Comparison of ENCODE assay signal across 33 cellular contexts in the genomic region with DNA sequence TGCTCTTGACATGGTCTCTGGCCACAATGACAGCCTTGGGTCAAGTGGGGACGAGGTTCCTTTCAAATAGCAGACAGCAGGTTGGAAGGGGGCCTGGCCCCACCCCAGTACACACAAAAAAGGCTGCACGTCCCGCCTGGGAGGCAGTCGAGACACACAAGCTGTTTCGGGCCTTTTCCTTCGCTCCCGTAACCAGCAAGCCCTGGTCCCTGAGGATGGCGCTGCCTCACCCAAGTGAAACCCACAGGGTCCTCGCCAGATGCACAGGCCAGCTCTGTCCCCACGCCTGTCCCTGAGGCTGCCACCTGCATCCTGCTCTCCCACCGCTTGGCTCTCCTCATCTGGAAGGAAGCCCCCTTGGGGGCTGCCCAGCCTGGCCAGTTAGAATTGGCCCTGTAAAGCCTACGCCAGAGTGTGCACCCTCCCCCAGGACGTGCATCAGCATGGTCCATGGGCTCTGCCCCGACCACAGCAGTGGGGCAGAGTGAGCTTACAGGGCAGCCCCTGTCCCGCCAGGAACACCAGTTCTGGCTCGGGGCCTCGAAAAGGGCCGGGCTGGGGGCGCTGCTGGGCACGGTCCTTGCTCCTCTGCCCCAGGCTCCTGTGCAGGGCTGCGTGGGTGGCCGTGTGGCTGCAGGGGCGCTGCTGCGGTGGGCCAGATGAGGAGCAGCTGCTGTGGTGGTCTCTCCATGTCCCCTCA. TPM values are rescaled to one million over a fixed set of nuclear protein-coding genes. Genes with fewer than 3 reads are reported as not detected.
DNase-seq lines count a peak whose midpoint lies in the region; ATAC-seq and TF ChIP-seq lines count a peak whose summit lies in the region.
"Had no signal": no experiment of that assay in that cellular context is flagged by ENCODE, and none has a peak within 500 bp of the region (broad histone marks: within the 10 kb centered on the region; RNA-seq: fewer than 3 reads in every experiment).

No MANE protein-coding gene starts in this region.

- peaks cover 8% of the 10 kb centered on the region for H3K4me1 Mint-ChIP-seq in stimulated activated memory B cell treated with anti-CD40 and anti-IgM and Interleukin-4, amounts not matched to agents 10 μg/mL and 1 μg/mL and 100 μg/mL, for 72 hours
- H3K4me1 Mint-ChIP-seq: activated naive CD8-positive, alpha-beta T cell treated with anti-CD3 and anti-CD28 coated beads for 36 hours had no signal

- H3K4me1 ChIP-seq in BLaER1, result peaks cover 34% of the 10 kb centered on the region
- H3K4me1 ChIP-seq in RWPE2 (ENCODE audit: insufficient read depth, poor library complexity, severe bottlenecking), result no peaks in the 10 kb centered on the region
- no peaks in the 10 kb centered on the region for H3K4me1 ChIP-seq in osteoblast (ENCODE audit: insufficient read depth, low read length)
- H3K4me1 ChIP-seq: SJSA1 had no signal

- H3K27me3 Mint-ChIP-seq in stimulated activated memory B cell treated with anti-CD40 and anti-IgM and Interleukin-4, amounts not matched to agents 10 μg/mL and 1 μg/mL and 100 μg/mL, for 72 hours, result peaks cover 76% of the 10 kb centered on the region

- H2AFZ ChIP-seq in osteoblast (ENCODE audit: low read length), result no peak overlapping the region

- no peaks in the 10 kb centered on the region for H3K79me2 ChIP-seq in osteoblast (ENCODE audit: insufficient read depth, low read length)

- TF ChIP-seq CTCF in RWPE2 (IDR thresholded peaks at IDR 0.05; ENCODE audit: poor library complexity, severe bottlenecking), result no peak
- TF ChIP-seq CTCF in osteoblast (IDR thresholded peaks at IDR 0.05; ENCODE audit: extremely low read depth, low read depth, low read length), result no peak

- no peaks in the 10 kb centered on the region for H3K36me3 Mint-ChIP-seq in stimulated activated memory B cell treated with anti-CD40 and anti-IgM and Interleukin-4, amounts not matched to agents 10 μg/mL and 1 μg/mL and 100 μg/mL, for 72 hours
- H3K36me3 Mint-ChIP-seq: activated naive CD8-positive, alpha-beta T cell treated with anti-CD3 and anti-CD28 coated beads for 36 hours; mesothelial cell of epicardium had no signal

- H3K9me3 ChIP-seq in BLaER1, result no peaks in the 10 kb centered on the region
- H3K9me3 ChIP-seq in RWPE2 (ENCODE audit: severe bottlenecking), result no peaks in the 10 kb centered on the region
- peaks cover 3% of the 10 kb centered on the region for H3K9me3 ChIP-seq in osteoblast (ENCODE audit: low read depth, low read length)
- H3K9me3 ChIP-seq: SJSA1, testis had no signal

- no peak overlapping the region for H3K27ac Mint-ChIP-seq in stimulated activated memory B cell treated with anti-CD40 and anti-IgM and Interleukin-4, amounts not matched to agents 10 μg/mL and 1 μg/mL and 100 μg/mL, for 72 hours
- H3K27ac Mint-ChIP-seq: activated B cell treated with CpG ODN at 0.5 μM for 24 hours; activated naive CD8-positive, alpha-beta T cell treated with anti-CD3 and anti-CD28 coated beads for 36 hours; activated T-cell treated with anti-CD3 and anti-CD28 coated beads, Interleukin-2, amount 50 U/mL, for 24 hours; CD8-positive, alpha-beta memory T cell; effector memory CD8-positive, alpha-beta T cell; H9; mesothelial cell of epicardium had no signal

- H3K27me3 ChIP-seq in BLaER1 (peaks cover 78% of the 10 kb centered on the region), RWPE2 (ENCODE audit: insufficient read depth, poor library complexity, severe bottlenecking) (peaks cover 62% of the 10 kb centered on the region), osteoblast (ENCODE audit: insufficient read depth, low read length) (peaks cover 58% of the 10 kb centered on the region)
- H3K27me3 ChIP-seq: testis had no signal

- H4K20me1 ChIP-seq in BLaER1 (peaks cover 44% of the 10 kb centered on the region), osteoblast (ENCODE audit: insufficient read depth, low read length) (no peaks in the 10 kb centered on the region)

- peak; percentile 63 for DNase-seq in RWPE2 (ENCODE audit: low spot score)
- DNase-seq in iPS-NIHi11 (ENCODE audit: low spot score), result peak; percentile 58
- DNase-seq in osteoblast (ENCODE audit: insufficient read length, low spot score, missing footprints), result peak; percentile 83
- no peak for DNase-seq in NCI-H1436 (lab: John Stamatoyannopoulos, UW)
- no peak for DNase-seq in stimulated activated CD4-positive, alpha-beta T cell treated with anti-CD3 and anti-CD28 coated beads, Interleukin-2, amount 100 ng/mL, for 48 hours
- no peak for DNase-seq in DMS153 treated with DMSO at 0.1 percent for 48 hours (lab: John Stamatoyannopoulos, UW; ENCODE audit: unreplicated experiment)
- DNase-seq: activated B cell treated with CpG ODN at 0.5 μM for 24 hours; activated CD4-positive, alpha-beta T cell treated with anti-CD3 and anti-CD28 coated beads, Interleukin-2, amount 50 U/mL, for 1 hour; activated gamma-delta T cell; activated naive CD8-positive, alpha-beta T cell treated with anti-CD3 and anti-CD28 coated beads for 36 hours; activated T-cell treated with anti-CD3 and anti-CD28 coated beads, Interleukin-2, amount 50 U/mL, for 24 hours; AML-193; cortex of kidney; effector memory CD8-positive, alpha-beta T cell; erythroblast; H9; left ventricle myocardium superior; naive B cell; NCI-H146; NCI-H446; NCI-H748 treated with DMSO at 0.1 percent for 48 hours; stimulated activated naive CD4-positive, alpha-beta T cell treated with Interleukin-2 at 50 U/mL for 16 hours; testis had no signal

- H3K9ac ChIP-seq in BLaER1, result no peak overlapping the region

- H3K27ac ChIP-seq in BLaER1 (peak overlapping the region; percentile 15; the same call in 1 of the 2 replicates), RWPE2 (ENCODE audit: poor library complexity, severe bottlenecking) (no peak overlapping the region), osteoblast (ENCODE audit: low read depth, low read length) (no peak overlapping the region)
- H3K27ac ChIP-seq: cardiac muscle cell, SJSA1, testis had no signal

- H3K9me3 Mint-ChIP-seq in stimulated activated memory B cell treated with anti-CD40 and anti-IgM and Interleukin-4, amounts not matched to agents 10 μg/mL and 1 μg/mL and 100 μg/mL, for 72 hours, result peaks cover 3% of the 10 kb centered on the region
- H3K9me3 Mint-ChIP-seq: activated B cell treated with CpG ODN at 0.5 μM for 24 hours; activated naive CD8-positive, alpha-beta T cell treated with anti-CD3 and anti-CD28 coated beads for 36 hours; activated T-cell treated with anti-CD3 and anti-CD28 coated beads, Interleukin-2, amount 50 U/mL, for 24 hours; effector memory CD8-positive, alpha-beta T cell; H9; mesothelial cell of epicardium had no signal

- no peak overlapping the region for H3K4me3 Mint-ChIP-seq in stimulated activated memory B cell treated with anti-CD40 and anti-IgM and Interleukin-4, amounts not matched to agents 10 μg/mL and 1 μg/mL and 100 μg/mL, for 72 hours
- H3K4me3 Mint-ChIP-seq: activated B cell treated with CpG ODN at 0.5 μM for 24 hours; activated naive CD8-positive, alpha-beta T cell treated with anti-CD3 and anti-CD28 coated beads for 36 hours; activated T-cell treated with anti-CD3 and anti-CD28 coated beads, Interleukin-2, amount 50 U/mL, for 24 hours had no signal

- H3K36me3 ChIP-seq in BLaER1 (no peaks in the 10 kb centered on the region), RWPE2 (ENCODE audit: low read depth) (no peaks in the 10 kb centered on the region), osteoblast (ENCODE audit: insufficient read depth, low read length) (no peaks in the 10 kb centered on the region)
- H3K36me3 ChIP-seq: cardiac muscle cell, SJSA1 had no signal

- H3K4me3 ChIP-seq in BLaER1, result peak overlapping the region; percentile 50; the same call in 1 of the 2 replicates
- H3K4me3 ChIP-seq in RWPE2 (ENCODE audit: severe bottlenecking), result no peak overlapping the region
- no peak overlapping the region for H3K4me3 ChIP-seq in osteoblast (ENCODE audit: insufficient read depth, low read length)
- H3K4me3 ChIP-seq: cardiac muscle cell, SJSA1, testis had no signal

- peak overlapping the region; percentile 78 for H3K4me2 ChIP-seq in BLaER1
- H3K4me2 ChIP-seq in osteoblast (ENCODE audit: insufficient read depth, low read length), result no peak overlapping the region

- ATAC-seq in RWPE2 (ENCODE audit: low read depth), result no peak
- ATAC-seq in stimulated activated memory B cell treated with anti-CD40 and anti-IgM and Interleukin-4, amounts not matched to agents 10 μg/mL and 1 μg/mL and 100 μg/mL, for 72 hours, result no peak
- ATAC-seq: effector memory CD8-positive, alpha-beta T cell; left ventricle myocardium superior; Panc1 had no signal

RNA-seq across cellular contexts. Expression of gene CPLX1, which starts 2.0 kb away (rescaled TPM):
- not detected in 2 replicates for total RNA-seq in osteoblast
- total RNA-seq: activated B cell treated with CpG ODN at 0.5 μM for 24 hours, LHCN-M2, osteocyte, SJSA1, skeletal muscle tissue had no signal

Comparison
In these comparisons a context has a peak if more than half of its experiments do, and no peak if none do; other contexts are left out.
1. DNase-seq: peak in RWPE2 (single experiment), iPS-NIHi11 (single experiment) and osteoblast (single experiment); none in NCI-H1436 (single experiment), stimulated activated CD4-positive, alpha-beta T cell treated with anti-CD3 and anti-CD28 coated beads, Interleukin-2, amount 100 ng/mL, for 48 hours (0 of 2) and DMS153 treated with DMSO at 0.1 percent for 48 hours (single experiment).